Comparison of ENCODE assay signal across 8 cellular contexts in the genomic region with DNA sequence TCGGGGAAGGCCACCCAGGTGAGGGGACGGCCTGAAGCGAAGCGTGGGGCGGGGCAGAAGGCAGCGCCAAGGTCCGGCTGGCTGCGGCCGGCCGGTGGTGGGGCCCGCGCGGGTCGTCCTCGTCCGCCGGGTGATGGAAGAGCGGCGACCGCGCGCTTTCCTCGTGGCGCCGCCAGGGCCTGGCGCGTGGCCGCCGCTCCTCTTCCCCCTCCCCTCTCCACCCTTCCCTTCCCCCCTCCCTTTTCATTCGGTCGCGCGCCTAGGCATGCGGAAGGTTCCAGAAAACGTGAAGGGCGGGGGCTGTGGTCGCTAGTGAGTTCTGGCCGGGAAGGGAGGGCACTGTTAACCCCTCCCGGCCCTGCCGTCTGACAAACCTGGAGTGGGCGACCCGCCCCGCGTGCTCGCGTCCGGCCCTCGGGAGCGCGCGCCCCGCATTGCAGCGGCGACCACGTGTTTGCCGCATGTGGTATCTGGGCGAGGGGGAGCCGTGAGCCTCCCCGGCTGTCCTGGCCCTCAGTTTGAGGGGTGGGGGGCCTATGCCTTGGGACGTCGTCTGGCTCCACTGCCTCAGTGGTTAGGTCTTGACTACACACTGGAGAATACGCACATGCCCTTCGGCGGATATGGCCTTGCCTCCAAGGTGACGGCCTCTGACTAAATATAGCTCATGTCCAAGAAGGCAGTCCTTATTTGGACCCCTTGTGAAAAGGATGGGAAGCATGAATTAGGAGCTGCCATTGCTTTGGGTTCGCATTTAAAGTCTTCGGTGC. TPM values are rescaled to one million over a fixed set of nuclear protein-coding genes. Genes with fewer than 3 reads are reported as not detected.
DNase-seq lines count a peak whose midpoint lies in the region; ATAC-seq and TF ChIP-seq lines count a peak whose summit lies in the region.

No MANE protein-coding gene starts in this region.

- DNase-seq in A673 (ENCODE audit: low spot score): peak; percentile 82
- peak; percentile 68 for DNase-seq in activated T-helper 1 cell treated with anti-CD3 and anti-CD28 coated beads, Interleukin-12 subunit alpha, Interleukin-12 subunit beta, Interleukin-2, Interleukin-4 antibody, amounts not matched to agents 30 ng/mL and 10 ng/mL and 1 ng/mL, durations not matched to agents 14 hours and 24 hours and 36 hours (ENCODE audit: low spot score)
- DNase-seq in fibroblast of peridontal ligament (ENCODE audit: extremely low read depth): peak; percentile 67
- peak; percentile 82 for DNase-seq in natural killer cell treated with Interleukin-12 subunit alpha and Interleukin-12 subunit beta and Interleukin-15 and Interleukin-18, amount 100 ng/mL, for 72 hours (ENCODE audit: low spot score)
- DNase-seq in stimulated activated naive CD8-positive, alpha-beta T cell treated with anti-CD3 and anti-CD28 coated beads, Interleukin-15, Interleukin-2, amounts not matched to agents 100 U/mL and 50 U/mL, for 24 hours: peak; percentile 78

- no peaks in the 10 kb centered on the region for H3K27me3 Mint-ChIP-seq in activated T-helper 1 cell treated with anti-CD3 and anti-CD28 coated beads, Interleukin-12 subunit alpha, Interleukin-12 subunit beta, Interleukin-2, Interleukin-4 antibody, amounts not matched to agents 30 ng/mL and 10 ng/mL and 1 ng/mL, durations not matched to agents 14 hours and 24 hours and 36 hours (ENCODE audit: insufficient read depth)
- H3K27me3 Mint-ChIP-seq in natural killer cell treated with Interleukin-12 subunit alpha and Interleukin-12 subunit beta and Interleukin-15 and Interleukin-18, amount 100 ng/mL, for 72 hours: no peaks in the 10 kb centered on the region

- intact Hi-C loops in A673 (cut with micrococcal nuclease; ENCODE audit: unreplicated experiment): loop anchor here (10.0 kb wide), 1 partner anchor 215 kb away; the partner anchor contains the start of gene TGOLN2
- intact Hi-C loops in activated T-helper 1 cell treated with anti-CD3 and anti-CD28 coated beads, Interleukin-12 subunit alpha, Interleukin-12 subunit beta, Interleukin-2, Interleukin-4 antibody, amounts not matched to agents 30 ng/mL and 10 ng/mL and 1 ng/mL, durations not matched to agents 14 hours and 24 hours and 36 hours (cut with micrococcal nuclease): loop anchor here (1.0 to 5.0 kb wide), 9 partner anchors 13 to 568 kb away; partner anchors contain the start of genes GGCX, POLR1A, PTCD3 and TMEM150A

- ATAC-seq in GM18511 (IDR thresholded peaks at IDR 0.05; ENCODE audit: unreplicated experiment): peak; percentile 41
- ATAC-seq in HG03064 (IDR thresholded peaks at IDR 0.05; ENCODE audit: low read depth, unreplicated experiment): peak; percentile 32
- peak; percentile 65 to 70 for ATAC-seq in natural killer cell treated with Interleukin-12 subunit alpha and Interleukin-12 subunit beta and Interleukin-15 and Interleukin-18, amount 100 ng/mL, for 72 hours
- peak; percentile 45 for ATAC-seq in stimulated activated naive CD8-positive, alpha-beta T cell treated with anti-CD3 and anti-CD28 coated beads, Interleukin-15, Interleukin-2, amounts not matched to agents 100 U/mL and 50 U/mL, for 24 hours

- H3K4me2 ChIP-seq in OCI-LY3 (ENCODE audit: low read length): peak overlapping the region; percentile 86

- H3K9ac ChIP-seq in OCI-LY3 (ENCODE audit: low read length): peak overlapping the region; percentile 100

- peaks cover 37% of the 10 kb centered on the region for H4K20me1 ChIP-seq in OCI-LY3 (ENCODE audit: insufficient read depth, low read length)

- peaks cover 52% of the 10 kb centered on the region for H3K36me3 Mint-ChIP-seq in activated T-helper 1 cell treated with anti-CD3 and anti-CD28 coated beads, Interleukin-12 subunit alpha, Interleukin-12 subunit beta, Interleukin-2, Interleukin-4 antibody, amounts not matched to agents 30 ng/mL and 10 ng/mL and 1 ng/mL, durations not matched to agents 14 hours and 24 hours and 36 hours (ENCODE audit: low read depth)
- peaks cover 46% of the 10 kb centered on the region for H3K36me3 Mint-ChIP-seq in natural killer cell treated with Interleukin-12 subunit alpha and Interleukin-12 subunit beta and Interleukin-15 and Interleukin-18, amount 100 ng/mL, for 72 hours

- H3K4me1 Mint-ChIP-seq in activated T-helper 1 cell treated with anti-CD3 and anti-CD28 coated beads, Interleukin-12 subunit alpha, Interleukin-12 subunit beta, Interleukin-2, Interleukin-4 antibody, amounts not matched to agents 30 ng/mL and 10 ng/mL and 1 ng/mL, durations not matched to agents 14 hours and 24 hours and 36 hours (ENCODE audit: low read depth): peaks cover 63% of the 10 kb centered on the region
- H3K4me1 Mint-ChIP-seq in natural killer cell treated with Interleukin-12 subunit alpha and Interleukin-12 subunit beta and Interleukin-15 and Interleukin-18, amount 100 ng/mL, for 72 hours (ENCODE audit: low read depth in 2 of 2): peaks cover 51 to 52% of the 10 kb centered on the region in 2 donors

- H3K4me3 ChIP-seq in A673 (ENCODE audit: low read depth, low read length, poor library complexity, severe bottlenecking) (peak overlapping the region; percentile 93), OCI-LY3 (ENCODE audit: low read length) (peak overlapping the region; percentile 96)

- TF ChIP-seq CTCF in A673 (conservative IDR thresholded peaks at IDR 0.05; ENCODE audit: low read depth, low read length) (no peak), OCI-LY3 (IDR thresholded peaks at IDR 0.05; ENCODE audit: low read depth, low read length) (no peak)

- H3K9me3 ChIP-seq in A673 (ENCODE audit: low read depth, low read length, poor library complexity, severe bottlenecking): no peaks in the 10 kb centered on the region
- no peaks in the 10 kb centered on the region for H3K9me3 ChIP-seq in OCI-LY3 (ENCODE audit: insufficient read depth, low read length)

- H3K4me3 Mint-ChIP-seq in activated T-helper 1 cell treated with anti-CD3 and anti-CD28 coated beads, Interleukin-12 subunit alpha, Interleukin-12 subunit beta, Interleukin-2, Interleukin-4 antibody, amounts not matched to agents 30 ng/mL and 10 ng/mL and 1 ng/mL, durations not matched to agents 14 hours and 24 hours and 36 hours: peak overlapping the region; percentile 99
- peak overlapping the region; percentile 98 for H3K4me3 Mint-ChIP-seq in natural killer cell treated with Interleukin-12 subunit alpha and Interleukin-12 subunit beta and Interleukin-15 and Interleukin-18, amount 100 ng/mL, for 72 hours

- H3K4me1 ChIP-seq in A673 (ENCODE audit: insufficient read depth, low read length, poor library complexity, severe bottlenecking) (peaks cover 42% of the 10 kb centered on the region), OCI-LY3 (ENCODE audit: low read length) (peaks cover 16% of the 10 kb centered on the region)

- H3K27ac Mint-ChIP-seq in activated T-helper 1 cell treated with anti-CD3 and anti-CD28 coated beads, Interleukin-12 subunit alpha, Interleukin-12 subunit beta, Interleukin-2, Interleukin-4 antibody, amounts not matched to agents 30 ng/mL and 10 ng/mL and 1 ng/mL, durations not matched to agents 14 hours and 24 hours and 36 hours: peak overlapping the region; percentile 97
- H3K27ac Mint-ChIP-seq in natural killer cell treated with Interleukin-12 subunit alpha and Interleukin-12 subunit beta and Interleukin-15 and Interleukin-18, amount 100 ng/mL, for 72 hours: peak overlapping the region; percentile 97

- H3K9me3 Mint-ChIP-seq in activated T-helper 1 cell treated with anti-CD3 and anti-CD28 coated beads, Interleukin-12 subunit alpha, Interleukin-12 subunit beta, Interleukin-2, Interleukin-4 antibody, amounts not matched to agents 30 ng/mL and 10 ng/mL and 1 ng/mL, durations not matched to agents 14 hours and 24 hours and 36 hours: no peaks in the 10 kb centered on the region
- no peaks in the 10 kb centered on the region for H3K9me3 Mint-ChIP-seq in natural killer cell treated with Interleukin-12 subunit alpha and Interleukin-12 subunit beta and Interleukin-15 and Interleukin-18, amount 100 ng/mL, for 72 hours

- H3K79me2 ChIP-seq in OCI-LY3 (ENCODE audit: low read length): peaks cover 67% of the 10 kb centered on the region

- no TSS peak for BruUV-seq in A673 (replicated peaks; lab: Mats Ljungman, UMichigan)

- peaks cover 46% of the 10 kb centered on the region for H3K36me3 ChIP-seq in A673 (ENCODE audit: insufficient read depth, low read length, poor library complexity, severe bottlenecking)
- H3K36me3 ChIP-seq in OCI-LY3 (replicated peaks; ENCODE audit: low read depth, low read length): peaks cover 38% of the 10 kb centered on the region

- H3K27me3 ChIP-seq in A673 (replicated peaks; ENCODE audit: insufficient read depth, low read depth, low read length, poor library complexity): no peaks in the 10 kb centered on the region
- H3K27me3 ChIP-seq in OCI-LY3 (ENCODE audit: low read depth, low read length): no peaks in the 10 kb centered on the region

- CTCF ChIA-PET in A673 (lab: Charles Lee): interaction anchor here (0.8 to 1.2 kb wide), 2 partner anchors 12 to 125 kb away, joined by 3 to 5 read pairs; no protein-coding TSS in a partner anchor

- POLR2A ChIA-PET in A673 (lab: Charles Lee; ENCODE audit: low non-redundant PET): interaction anchor here (0.6 to 1.0 kb wide), 7 partner anchors 15 to 185 kb away, joined by 3 to 17 read pairs (median 3); partner anchors contain the start of genes ELMOD3, RETSAT and SH2D6

- no peak overlapping the region for H2AFZ ChIP-seq in OCI-LY3 (ENCODE audit: low read depth, low read length)

- peak overlapping the region; percentile 99 for H3K27ac ChIP-seq in A673 (ENCODE audit: low read depth, low read length, poor library complexity, severe bottlenecking)
- H3K27ac ChIP-seq in OCI-LY3 (ENCODE audit: low read length): peak overlapping the region; percentile 86

RNA-seq across cellular contexts. Expression of gene MAT2A, which starts 0.6 kb away (rescaled TPM):
- total RNA-seq in A673 (2021): 355 and 408 TPM in 2 replicates
- total RNA-seq in activated T-helper 1 cell treated with anti-CD3 and anti-CD28 coated beads, Interleukin-12 subunit alpha, Interleukin-12 subunit beta, Interleukin-2, Interleukin-4 antibody, amounts not matched to agents 30 ng/mL and 10 ng/mL and 1 ng/mL, durations not matched to agents 14 hours and 24 hours and 36 hours: 461 and 480 TPM in 2 replicates
- total RNA-seq in natural killer cell treated with Interleukin-12 subunit alpha and Interleukin-12 subunit beta and Interleukin-15 and Interleukin-18, amount 100 ng/mL, for 72 hours: 100 to 1,000 TPM; 246 to 503 TPM

RNA-seq across cellular contexts. Expression of gene GGCX, which starts 21.7 kb away (rescaled TPM):
- total RNA-seq in A673 (2021): 60.5 and 61.8 TPM in 2 replicates
- 26.2 and 28.3 TPM in 2 replicates for total RNA-seq in activated T-helper 1 cell treated with anti-CD3 and anti-CD28 coated beads, Interleukin-12 subunit alpha, Interleukin-12 subunit beta, Interleukin-2, Interleukin-4 antibody, amounts not matched to agents 30 ng/mL and 10 ng/mL and 1 ng/mL, durations not matched to agents 14 hours and 24 hours and 36 hours
- 10 to 100 TPM; 24.9 to 37.1 TPM for total RNA-seq in natural killer cell treated with Interleukin-12 subunit alpha and Interleukin-12 subunit beta and Interleukin-15 and Interleukin-18, amount 100 ng/mL, for 72 hours

RNA-seq across cellular contexts. Expression of gene VAMP8, which starts 37.8 kb away (rescaled TPM):
- total RNA-seq in A673 (2021): not detected in 2 replicates
- 86.1 and 89.6 TPM in 2 replicates for total RNA-seq in activated T-helper 1 cell treated with anti-CD3 and anti-CD28 coated beads, Interleukin-12 subunit alpha, Interleukin-12 subunit beta, Interleukin-2, Interleukin-4 antibody, amounts not matched to agents 30 ng/mL and 10 ng/mL and 1 ng/mL, durations not matched to agents 14 hours and 24 hours and 36 hours
- 100 to 1,000 TPM in 1 of 2 donors, 10 to 100 TPM in 1; 83.2 to 160 TPM for total RNA-seq in natural killer cell treated with Interleukin-12 subunit alpha and Interleukin-12 subunit beta and Interleukin-15 and Interleukin-18, amount 100 ng/mL, for 72 hours

RNA-seq across cellular contexts. Expression of gene VAMP5, which starts 44.7 kb away (rescaled TPM):
- total RNA-seq in A673 (2021): 2.1 and 3.8 TPM in 2 replicates
- 31.7 and 40.0 TPM in 2 replicates for total RNA-seq in activated T-helper 1 cell treated with anti-CD3 and anti-CD28 coated beads, Interleukin-12 subunit alpha, Interleukin-12 subunit beta, Interleukin-2, Interleukin-4 antibody, amounts not matched to agents 30 ng/mL and 10 ng/mL and 1 ng/mL, durations not matched to agents 14 hours and 24 hours and 36 hours
- 10 to 100 TPM; 30.5 to 50.7 TPM for total RNA-seq in natural killer cell treated with Interleukin-12 subunit alpha and Interleukin-12 subunit beta and Interleukin-15 and Interleukin-18, amount 100 ng/mL, for 72 hours

RNA-seq across cellular contexts. Expression of gene RNF181, which starts 56.0 kb away (rescaled TPM):
- total RNA-seq in A673 (2021): 78.5 and 99.1 TPM in 2 replicates
- 111 and 116 TPM in 2 replicates for total RNA-seq in activated T-helper 1 cell treated with anti-CD3 and anti-CD28 coated beads, Interleukin-12 subunit alpha, Interleukin-12 subunit beta, Interleukin-2, Interleukin-4 antibody, amounts not matched to agents 30 ng/mL and 10 ng/mL and 1 ng/mL, durations not matched to agents 14 hours and 24 hours and 36 hours
- 100 to 1,000 TPM; 116 to 149 TPM for total RNA-seq in natural killer cell treated with Interleukin-12 subunit alpha and Interleukin-12 subunit beta and Interleukin-15 and Interleukin-18, amount 100 ng/mL, for 72 hours

Comparison
In these comparisons a context has a peak if more than half of its experiments do, and no peak if none do; other contexts are left out.
1. Peak in every context shown above with its lines: DNase-seq, ATAC-seq, H3K4me3 ChIP-seq and H3K27ac ChIP-seq.
2. RNA of gene VAMP8, which starts 37.8 kb away (total RNA-seq): 83.2 to 160 TPM in natural killer cell treated with Interleukin-12 subunit alpha and Interleukin-12 subunit beta and Interleukin-15 and Interleukin-18, amount 100 ng/mL, for 72 hours and 86.1 to 89.6 TPM in activated T-helper 1 cell treated with anti-CD3 and anti-CD28 coated beads, Interleukin-12 subunit alpha, Interleukin-12 subunit beta, Interleukin-2, Interleukin-4 antibody, amounts not matched to agents 30 ng/mL and 10 ng/mL and 1 ng/mL, durations not matched to agents 14 hours and 24 hours and 36 hours; not detected in A673; every median in the first group is over 10 times any median in the second.